In the genomic region with DNA sequence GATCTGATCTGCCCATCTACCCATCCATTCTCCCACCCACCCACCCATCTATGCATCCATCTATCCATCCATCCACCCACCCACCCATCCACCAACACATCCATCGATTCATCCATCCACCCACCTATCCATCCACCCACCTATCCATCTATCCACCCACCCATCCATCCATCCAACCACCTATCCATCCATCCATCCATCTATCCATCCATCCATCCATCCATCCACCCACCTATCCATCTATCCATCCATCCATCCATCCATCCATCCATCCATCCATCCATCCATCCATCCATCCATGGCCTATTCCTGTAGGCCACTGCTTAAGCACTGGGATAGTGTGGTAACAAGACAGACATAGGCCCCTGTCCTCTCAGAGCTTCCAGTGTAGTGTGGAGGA, we compare ENCODE assay signal across 24 cellular contexts.
"Had no signal": no experiment of that assay in that cellular context is flagged by ENCODE, and none has a peak within 500 bp of the region (broad histone marks: within the 10 kb centered on the region; RNA-seq: fewer than 3 reads in every experiment).

No MANE protein-coding gene starts in this region.

- H3K4me3 ChIP-seq: colonic mucosa, esophagus muscularis mucosa, gastroesophageal sphincter, heart left ventricle, hepatocyte, left lung, lower lobe of right lung, mucosa of descending colon had no signal

- H3K4me1 Mint-ChIP-seq: endodermal cell, naive B cell had no signal

- H3K79me2 ChIP-seq: hepatocyte had no signal

- H3K27ac ChIP-seq: colonic mucosa, esophagus muscularis mucosa, gastroesophageal sphincter, hepatocyte, left lung, lower lobe of right lung had no signal

- H2AFZ ChIP-seq: hepatocyte had no signal

- ATAC-seq: effector memory CD8-positive, alpha-beta T cell; foreskin keratinocyte; gastroesophageal sphincter; heart left ventricle; left cardiac atrium; left lung; left ventricle myocardium superior; lower lobe of right lung; mucosa of descending colon had no signal

- DNase-seq: colonic mucosa; cortex of kidney; effector CD8-positive, alpha-beta T cell; effector memory CD8-positive, alpha-beta T cell; endodermal cell; foreskin keratinocyte; hypothalamus; left cardiac atrium; left ventricle myocardium superior; lower lobe of right lung; mesenchymal stem cell; mucosa of descending colon; naive B cell had no signal

- H3K36me3 Mint-ChIP-seq: mesothelial cell of epicardium had no signal

- H3K36me3 ChIP-seq: colonic mucosa, esophagus muscularis mucosa, gastroesophageal sphincter, heart left ventricle, left lung, lower lobe of right lung had no signal

- H3K4me1 ChIP-seq: colonic mucosa, left lung, lower lobe of right lung had no signal

- H3K27me3 Mint-ChIP-seq: dendritic cell treated with granulocyte-macrophage colony-stimulating factor and Interleukin-4, amounts not matched to agents 40 ng/mL and 50 ng/mL, for 4 days had no signal

- FAIRE-seq: endometrium, frontal cortex, islet of Langerhans, keratinocyte had no signal

- H3K4me3 Mint-ChIP-seq: dendritic cell treated with granulocyte-macrophage colony-stimulating factor and Interleukin-4, amounts not matched to agents 40 ng/mL and 50 ng/mL, for 4 days; effector memory CD8-positive, alpha-beta T cell; endodermal cell; mesothelial cell of epicardium; naive B cell had no signal

- H3K4me2 ChIP-seq: hepatocyte had no signal

- H3K9me3 Mint-ChIP-seq: dendritic cell treated with granulocyte-macrophage colony-stimulating factor and Interleukin-4, amounts not matched to agents 40 ng/mL and 50 ng/mL, for 4 days; endodermal cell; mesothelial cell of epicardium had no signal

- H3K27me3 ChIP-seq: colonic mucosa, esophagus muscularis mucosa, gastroesophageal sphincter, heart left ventricle, hepatocyte, left lung had no signal

- H3K27ac Mint-ChIP-seq: dendritic cell treated with granulocyte-macrophage colony-stimulating factor and Interleukin-4, amounts not matched to agents 40 ng/mL and 50 ng/mL, for 4 days; effector memory CD8-positive, alpha-beta T cell; endodermal cell; mesothelial cell of epicardium; naive B cell had no signal

- H3K9me3 ChIP-seq: colonic mucosa, esophagus muscularis mucosa, gastroesophageal sphincter, heart left ventricle, left lung, lower lobe of right lung, mucosa of descending colon had no signal
